ENCODE assay signal across 9 cellular contexts in genomic region chr15:90593469-90594158, GRCh38.
DNase-seq lines count a peak whose midpoint lies in the region; ATAC-seq, FAIRE-seq and TF ChIP-seq lines count a peak whose summit lies in the region.
"Had no signal": no experiment of that assay in that cellular context is flagged by ENCODE, and none has a peak within 500 bp of the region (broad histone marks: within the 10 kb centered on the region; RNA-seq: fewer than 3 reads in every experiment).

No MANE protein-coding gene starts in this region.

- POLR2A ChIA-PET in A549 (lab: Yijun Ruan, JAX): interaction anchor here (1.0 kb wide), 1 partner anchor 309 kb away, joined by 3 read pairs; no protein-coding TSS in a partner anchor

- H3K4me3 ChIP-seq in A549 (no peak overlapping the region), DOHH2 (ENCODE audit: low read length) (peak overlapping the region; percentile 57), mucosa of rectum (ENCODE audit: low read length in 2 of 2) (no peak overlapping the region)

- TF ChIP-seq EP300 in A549 (IDR thresholded peaks at IDR 0.05): no peak

- ATAC-seq in A549: no peak
- no peak for ATAC-seq in activated T-helper 17 cell treated with anti-CD3 and anti-CD28 coated beads, Interleukin-2, amount 50 U/mL, for 72 hours (replicated peaks)

- peaks cover 56% of the 10 kb centered on the region for H3K4me1 Mint-ChIP-seq in activated T-helper 17 cell treated with anti-CD3 and anti-CD28 coated beads, Interleukin-2, amount 50 U/mL, for 72 hours

- no peak for TF ChIP-seq POLR2A in A549 (IDR thresholded peaks at IDR 0.05; ENCODE audit: low read length)

- peaks cover 34% of the 10 kb centered on the region for H3K36me3 Mint-ChIP-seq in activated T-helper 17 cell treated with anti-CD3 and anti-CD28 coated beads, Interleukin-2, amount 50 U/mL, for 72 hours (ENCODE audit: low read depth)

- H3K4me2 ChIP-seq in A549: peak overlapping the region; percentile 65
- peak overlapping the region; percentile 88 for H3K4me2 ChIP-seq in DOHH2 (ENCODE audit: low read length)

- CTCF ChIA-PET in A549 (lab: Yijun Ruan, JAX): interaction anchor here (1.1 kb wide), 2 partner anchors 71 to 273 kb away, joined by 3 to 4 read pairs; no protein-coding TSS in a partner anchor

- no peaks in the 10 kb centered on the region for H3K27me3 Mint-ChIP-seq in activated T-helper 17 cell treated with anti-CD3 and anti-CD28 coated beads, Interleukin-2, amount 50 U/mL, for 72 hours

- DNase-seq in A549 (ENCODE audit: low read depth in 1 of 2, low spot score in 1 of 2) (no peak), SKM-1 treated with dmso at 0.1 percent for 144 hours (lab: John Stamatoyannopoulos, UW; ENCODE audit: unreplicated experiment) (no peak), SW 1271 (lab: John Stamatoyannopoulos, UW) (no peak), frontal cortex (ENCODE audit: low spot score in 2 of 2) (no peak)
- no peak for DNase-seq in activated CD4-positive, CD25-positive, alpha-beta regulatory T cell treated with anti-CD3 and anti-CD28 coated beads, Interleukin-2, amount 50 U/mL, for 72 hours
- DNase-seq: DMS 273 treated with DMSO at 0.1 percent for 48 hours had no signal

- H3K27ac Mint-ChIP-seq in activated T-helper 17 cell treated with anti-CD3 and anti-CD28 coated beads, Interleukin-2, amount 50 U/mL, for 72 hours: peak overlapping the region; percentile 97

- H3K9me3 ChIP-seq in A549 (no peaks in the 10 kb centered on the region), DOHH2 (ENCODE audit: control insufficient read depth, insufficient read depth, low read length) (no peaks in the 10 kb centered on the region), mucosa of rectum (ENCODE audit: control insufficient read depth in 2 of 2, low read length in 2 of 2) (no peaks in the 10 kb centered on the region)

- no peaks in the 10 kb centered on the region for H3K9me3 Mint-ChIP-seq in activated T-helper 17 cell treated with anti-CD3 and anti-CD28 coated beads, Interleukin-2, amount 50 U/mL, for 72 hours

- TF ChIP-seq CTCF in A549 (IDR thresholded peaks at IDR 0.05): no peak
- TF ChIP-seq CTCF in DOHH2 (IDR thresholded peaks at IDR 0.05; ENCODE audit: low read depth, low read length, poor library complexity, severe bottlenecking): no peak

- H3K79me2 ChIP-seq in DOHH2 (ENCODE audit: control insufficient read depth, low read length): peaks cover 3% of the 10 kb centered on the region; the same call in 1 of the 2 replicates

- H3F3A ChIP-seq in DOHH2 (ENCODE audit: control insufficient read depth, insufficient read depth): peaks cover 40% of the 10 kb centered on the region

- no peaks in the 10 kb centered on the region for H3K9me2 ChIP-seq in DOHH2 (replicated peaks; ENCODE audit: control insufficient read depth, low read length)

- peaks cover 54% of the 10 kb centered on the region for H3K4me1 ChIP-seq in A549
- H3K4me1 ChIP-seq in DOHH2 (ENCODE audit: control insufficient read depth, low read length): peaks cover 68% of the 10 kb centered on the region
- peaks cover 25 to 28% of the 10 kb centered on the region in 2 donors for H3K4me1 ChIP-seq in mucosa of rectum (ENCODE audit: control insufficient read depth in 2 of 2, insufficient read depth in 2 of 2, low read length in 2 of 2)

- FAIRE-seq in A549 (lab: Jason Lieb, UNC): no peak
- no peak for FAIRE-seq in frontal cortex (lab: Jason Lieb, UNC)

- 92% methylated on average over 10 of the region's 10 CpGs for WGBS in A549 (ENCODE audit: missing lambda C conversion rate)

- peak overlapping the region; percentile 59 to 73 for H3K27ac ChIP-seq in A549
- peak overlapping the region; percentile 95 for H3K27ac ChIP-seq in DOHH2 (ENCODE audit: low read depth, low read length)
- H3K27ac ChIP-seq in mucosa of rectum (ENCODE audit: low read depth in 2 of 2, low read length in 2 of 2): peak overlapping the region; percentile 16 to 79

- peaks cover 9% of the 10 kb centered on the region; the same call in 1 of the 2 replicates for H3K36me3 ChIP-seq in DOHH2 (ENCODE audit: control insufficient read depth, low read length)
- H3K36me3 ChIP-seq in mucosa of rectum (ENCODE audit: control insufficient read depth in 2 of 2, insufficient read depth in 2 of 2, low read length in 2 of 2): no peaks in the 10 kb centered on the region

- no peak for TF ChIP-seq RAD21 in A549 (conservative IDR thresholded peaks at IDR 0.05 in 1 of 2, IDR thresholded peaks at IDR 0.05 in 1 of 2)

- H3K4me3 Mint-ChIP-seq in activated T-helper 17 cell treated with anti-CD3 and anti-CD28 coated beads, Interleukin-2, amount 50 U/mL, for 72 hours: peak overlapping the region; percentile 84

- no peaks in the 10 kb centered on the region for H3K27me3 ChIP-seq in DOHH2 (ENCODE audit: control insufficient read depth, low read length)
- H3K27me3 ChIP-seq in mucosa of rectum (ENCODE audit: control insufficient read depth in 2 of 2, insufficient read depth in 2 of 2, low read length in 2 of 2): no peaks in the 10 kb centered on the region

- H3K9ac ChIP-seq in mucosa of rectum (ENCODE audit: low read depth in 1 of 2, low read length in 2 of 2): peak overlapping the region in 1 of 2 donors; percentile 48

- no peaks in the 10 kb centered on the region for H4K20me1 ChIP-seq in DOHH2 (ENCODE audit: control insufficient read depth, insufficient read depth, low read depth, low read length)

TF ChIP-seq in A549, 52 proteins besides CTCF, POLR2A, EP300 and RAD21:
- TF ChIP-seq NR3C1 (IDR thresholded peaks at IDR 0.05) (no peak), MAZ (IDR thresholded peaks at IDR 0.05; ENCODE audit: borderline replicate concordance, low read depth, low read length) (no peak), JUN (IDR thresholded peaks at IDR 0.05) (no peak)
